In the genomic region with DNA sequence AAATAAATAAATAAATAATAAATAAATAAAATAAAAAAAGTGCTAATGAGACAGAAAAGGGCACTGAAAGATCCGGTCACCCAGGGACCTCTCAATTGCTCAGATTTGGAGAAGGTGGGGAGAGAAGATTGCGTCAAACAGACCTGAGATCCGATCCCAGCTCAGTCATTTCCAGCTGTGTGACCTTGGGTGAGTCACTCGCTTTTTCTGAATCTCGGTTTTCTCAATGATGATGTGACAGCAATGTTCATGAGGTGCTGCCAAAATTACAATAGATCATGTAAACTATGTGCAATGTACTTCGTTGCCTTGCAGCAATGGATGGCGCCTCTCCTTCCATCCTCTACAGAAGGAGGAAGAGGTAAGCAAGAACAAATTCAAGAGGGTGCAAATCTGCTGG, we compare ENCODE assay signal across 14 cellular contexts.
DNase-seq lines count a peak whose midpoint lies in the region; TF ChIP-seq lines count a peak whose summit lies in the region.
"Had no signal": no experiment of that assay in that cellular context is flagged by ENCODE, and none has a peak within 500 bp of the region (broad histone marks: within the 10 kb centered on the region; RNA-seq: fewer than 3 reads in every experiment).

No MANE protein-coding gene starts in this region.

- no peak overlapping the region for H3K4me3 ChIP-seq in foreskin fibroblast (ENCODE audit: low read depth in 1 of 2, low read length in 2 of 2)

- H3K27me3 Mint-ChIP-seq in T-helper 2 cell treated with Interferon-gamma antibody and Interleukin-4, amounts not matched to agents 5 μg/mL and 100 μg/mL, for 36 hours (ENCODE audit: low read depth) = peaks cover 3% of the 10 kb centered on the region
- H3K27me3 Mint-ChIP-seq: activated naive CD4-positive, alpha-beta T cell treated with anti-CD3 and anti-CD28 coated beads, Interleukin-2, amount 50 U/mL, for 24 hours; CD4-positive, alpha-beta T cell; stimulated activated naive CD8-positive, alpha-beta T cell treated with anti-CD3 and anti-CD28 coated beads, Interleukin-15, Interleukin-2, amounts not matched to agents 100 ng/mL and 50 ng/mL, for 24 hours had no signal

- no peaks in the 10 kb centered on the region for H3K36me3 Mint-ChIP-seq in T-helper 2 cell treated with Interferon-gamma antibody and Interleukin-4, amounts not matched to agents 5 μg/mL and 100 μg/mL, for 36 hours (ENCODE audit: low read depth)
- H3K36me3 Mint-ChIP-seq: activated naive CD4-positive, alpha-beta T cell treated with anti-CD3 and anti-CD28 coated beads, Interleukin-2, amount 50 U/mL, for 24 hours had no signal

- H3K4me3 Mint-ChIP-seq in T-helper 2 cell treated with Interferon-gamma antibody and Interleukin-4, amounts not matched to agents 5 μg/mL and 100 μg/mL, for 36 hours = no peak overlapping the region
- H3K4me3 Mint-ChIP-seq: activated naive CD4-positive, alpha-beta T cell treated with anti-CD3 and anti-CD28 coated beads, Interleukin-2, amount 50 U/mL, for 24 hours; CD4-positive, alpha-beta T cell; stimulated activated naive CD8-positive, alpha-beta T cell treated with anti-CD3 and anti-CD28 coated beads, Interleukin-15, Interleukin-2, amounts not matched to agents 100 ng/mL and 50 ng/mL, for 24 hours had no signal

- no peak overlapping the region for H3K27ac Mint-ChIP-seq in T-helper 2 cell treated with Interferon-gamma antibody and Interleukin-4, amounts not matched to agents 5 μg/mL and 100 μg/mL, for 36 hours
- H3K27ac Mint-ChIP-seq: activated naive CD4-positive, alpha-beta T cell treated with anti-CD3 and anti-CD28 coated beads, Interleukin-2, amount 50 U/mL, for 24 hours; CD4-positive, alpha-beta T cell; stimulated activated naive CD8-positive, alpha-beta T cell treated with anti-CD3 and anti-CD28 coated beads, Interleukin-15, Interleukin-2, amounts not matched to agents 100 ng/mL and 50 ng/mL, for 24 hours had no signal

- peak; percentile 47 for DNase-seq in stimulated activated CD4-positive, alpha-beta T cell treated with anti-CD3 and anti-CD28 coated beads, Interleukin-4, amount 100 ng/mL, for 24 hours
- no peak for DNase-seq in stimulated activated CD4-positive, alpha-beta T cell treated with anti-CD3 and anti-CD28 coated beads, Interleukin-12 subunit alpha, Interleukin-12 subunit beta, amount 100 ng/mL, for 4 hours
- DNase-seq in T-helper 2 cell treated with Interferon-gamma antibody and Interleukin-4, amounts not matched to agents 5 μg/mL and 100 μg/mL, for 36 hours (ENCODE audit: low spot score) = peak; percentile 57
- DNase-seq in foreskin fibroblast (peak; percentile 67 to 80), COLO668 (lab: John Stamatoyannopoulos, UW; ENCODE audit: unreplicated experiment) (no peak), DMS 273 treated with DMSO at 0.1 percent for 48 hours (lab: John Stamatoyannopoulos, UW) (no peak), NCI-H1436 treated with DMSO at 0.1 percent for 48 hours (lab: John Stamatoyannopoulos, UW) (no peak), NCI-H1930 (lab: John Stamatoyannopoulos, UW) (no peak)
- DNase-seq: CD4-positive, alpha-beta T cell; kidney glomerular epithelial cell; NCI-H1105 treated with DMSO at 0.1 percent for 48 hours; NCI-H524 had no signal

- no peak for TF ChIP-seq CTCF in foreskin fibroblast (IDR thresholded peaks at IDR 0.05; ENCODE audit: low read depth, low read length)

- H3K4me1 Mint-ChIP-seq in T-helper 2 cell treated with Interferon-gamma antibody and Interleukin-4, amounts not matched to agents 5 μg/mL and 100 μg/mL, for 36 hours (ENCODE audit: low read depth) = peaks cover 22% of the 10 kb centered on the region

- no peaks in the 10 kb centered on the region for H3K9me3 Mint-ChIP-seq in T-helper 2 cell treated with Interferon-gamma antibody and Interleukin-4, amounts not matched to agents 5 μg/mL and 100 μg/mL, for 36 hours
- H3K9me3 Mint-ChIP-seq: activated naive CD4-positive, alpha-beta T cell treated with anti-CD3 and anti-CD28 coated beads, Interleukin-2, amount 50 U/mL, for 24 hours; CD4-positive, alpha-beta T cell; stimulated activated naive CD8-positive, alpha-beta T cell treated with anti-CD3 and anti-CD28 coated beads, Interleukin-15, Interleukin-2, amounts not matched to agents 100 ng/mL and 50 ng/mL, for 24 hours had no signal

Comparison
In these comparisons a context has a peak if more than half of its experiments do, and no peak if none do; other contexts are left out.
1. DNase-seq: peak in stimulated activated CD4-positive, alpha-beta T cell treated with anti-CD3 and anti-CD28 coated beads, Interleukin-4, amount 100 ng/mL, for 24 hours (single experiment), T-helper 2 cell treated with Interferon-gamma antibody and Interleukin-4, amounts not matched to agents 5 μg/mL and 100 μg/mL, for 36 hours (single experiment) and foreskin fibroblast (2 of 2); none in stimulated activated CD4-positive, alpha-beta T cell treated with anti-CD3 and anti-CD28 coated beads, Interleukin-12 subunit alpha, Interleukin-12 subunit beta, amount 100 ng/mL, for 4 hours (single experiment), COLO668 (single experiment), DMS 273 treated with DMSO at 0.1 percent for 48 hours (single experiment), NCI-H1436 treated with DMSO at 0.1 percent for 48 hours (single experiment) and NCI-H1930 (0 of 2).